1 cellular context compared by ENCODE assay signal in the genomic region with DNA sequence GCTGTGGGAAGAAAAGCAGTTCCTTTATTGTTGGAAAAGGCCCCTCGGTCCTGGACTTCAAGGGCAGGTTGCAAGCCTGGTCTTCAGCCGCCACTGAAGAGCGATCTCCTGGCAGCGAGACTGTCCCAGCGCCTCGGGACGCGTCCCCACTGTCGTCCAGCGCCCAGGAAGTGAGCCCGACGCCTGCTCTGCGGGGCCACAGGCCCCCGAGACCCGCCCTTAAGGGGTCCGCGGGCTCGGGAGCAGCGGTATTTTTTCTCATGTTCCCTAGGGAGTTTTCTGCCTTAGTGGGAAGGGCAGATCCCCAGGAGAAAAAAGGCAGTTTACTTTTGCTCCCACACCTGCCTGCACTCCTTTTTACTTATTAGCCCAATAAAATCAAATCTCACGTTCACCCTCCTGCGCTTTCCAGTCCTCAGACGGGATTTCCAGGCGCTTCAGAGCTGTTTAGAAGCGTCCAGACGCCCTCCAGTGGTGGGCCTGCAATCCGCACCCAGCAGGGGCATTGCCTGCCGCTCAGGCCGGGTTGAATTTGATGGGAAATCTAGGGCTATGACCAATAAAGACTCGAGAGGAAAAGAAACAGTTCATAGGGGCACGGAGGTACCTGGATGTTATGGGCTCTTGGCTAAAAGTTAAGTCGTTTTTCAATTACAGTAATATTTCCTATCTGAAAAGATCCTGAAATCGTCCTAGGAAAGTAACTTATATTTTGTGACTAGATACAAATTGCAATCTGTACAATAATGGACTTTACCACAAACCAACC.
TF ChIP-seq lines count a peak whose summit lies in the region.

No MANE protein-coding gene starts in this region.

TF ChIP-seq in GM12878, 131 proteins besides CTCF, POLR2A, EP300 and RAD21 (continued from another document and continues in another):
- TF ChIP-seq TBL1XR1 (IDR thresholded peaks at IDR 0.05; ENCODE audit: low read depth, low read length) = no peak
- TF ChIP-seq NBN (IDR thresholded peaks at IDR 0.05) = 0 out of 2 replicates have a peak, but pooled peaks have one; percentile 33
- TF ChIP-seq, protein P1, sequence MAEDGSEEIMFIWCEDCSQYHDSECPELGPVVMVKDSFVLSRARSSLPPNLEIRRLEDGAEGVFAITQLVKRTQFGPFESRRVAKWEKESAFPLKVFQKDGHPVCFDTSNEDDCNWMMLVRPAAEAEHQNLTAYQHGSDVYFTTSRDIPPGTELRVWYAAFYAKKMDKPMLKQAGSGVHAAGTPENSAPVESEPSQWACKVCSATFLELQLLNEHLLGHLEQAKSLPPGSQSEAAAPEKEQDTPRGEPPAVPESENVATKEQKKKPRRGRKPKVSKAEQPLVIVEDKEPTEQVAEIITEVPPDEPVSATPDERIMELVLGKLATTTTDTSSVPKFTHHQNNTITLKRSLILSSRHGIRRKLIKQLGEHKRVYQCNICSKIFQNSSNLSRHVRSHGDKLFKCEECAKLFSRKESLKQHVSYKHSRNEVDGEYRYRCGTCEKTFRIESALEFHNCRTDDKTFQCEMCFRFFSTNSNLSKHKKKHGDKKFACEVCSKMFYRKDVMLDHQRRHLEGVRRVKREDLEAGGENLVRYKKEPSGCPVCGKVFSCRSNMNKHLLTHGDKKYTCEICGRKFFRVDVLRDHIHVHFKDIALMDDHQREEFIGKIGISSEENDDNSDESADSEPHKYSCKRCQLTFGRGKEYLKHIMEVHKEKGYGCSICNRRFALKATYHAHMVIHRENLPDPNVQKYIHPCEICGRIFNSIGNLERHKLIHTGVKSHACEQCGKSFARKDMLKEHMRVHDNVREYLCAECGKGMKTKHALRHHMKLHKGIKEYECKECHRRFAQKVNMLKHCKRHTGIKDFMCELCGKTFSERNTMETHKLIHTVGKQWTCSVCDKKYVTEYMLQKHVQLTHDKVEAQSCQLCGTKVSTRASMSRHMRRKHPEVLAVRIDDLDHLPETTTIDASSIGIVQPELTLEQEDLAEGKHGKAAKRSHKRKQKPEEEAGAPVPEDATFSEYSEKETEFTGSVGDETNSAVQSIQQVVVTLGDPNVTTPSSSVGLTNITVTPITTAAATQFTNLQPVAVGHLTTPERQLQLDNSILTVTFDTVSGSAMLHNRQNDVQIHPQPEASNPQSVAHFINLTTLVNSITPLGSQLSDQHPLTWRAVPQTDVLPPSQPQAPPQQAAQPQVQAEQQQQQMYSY (CRISPR knock-in tag; IDR thresholded peaks at IDR 0.05) = no peak
- TF ChIP-seq, protein P2, sequence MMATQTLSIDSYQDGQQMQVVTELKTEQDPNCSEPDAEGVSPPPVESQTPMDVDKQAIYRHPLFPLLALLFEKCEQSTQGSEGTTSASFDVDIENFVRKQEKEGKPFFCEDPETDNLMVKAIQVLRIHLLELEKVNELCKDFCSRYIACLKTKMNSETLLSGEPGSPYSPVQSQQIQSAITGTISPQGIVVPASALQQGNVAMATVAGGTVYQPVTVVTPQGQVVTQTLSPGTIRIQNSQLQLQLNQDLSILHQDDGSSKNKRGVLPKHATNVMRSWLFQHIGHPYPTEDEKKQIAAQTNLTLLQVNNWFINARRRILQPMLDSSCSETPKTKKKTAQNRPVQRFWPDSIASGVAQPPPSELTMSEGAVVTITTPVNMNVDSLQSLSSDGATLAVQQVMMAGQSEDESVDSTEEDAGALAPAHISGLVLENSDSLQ (IDR thresholded peaks at IDR 0.05) = 0 out of 2 replicates have a peak, but pooled peaks have one; percentile 51
- TF ChIP-seq, protein P3, sequence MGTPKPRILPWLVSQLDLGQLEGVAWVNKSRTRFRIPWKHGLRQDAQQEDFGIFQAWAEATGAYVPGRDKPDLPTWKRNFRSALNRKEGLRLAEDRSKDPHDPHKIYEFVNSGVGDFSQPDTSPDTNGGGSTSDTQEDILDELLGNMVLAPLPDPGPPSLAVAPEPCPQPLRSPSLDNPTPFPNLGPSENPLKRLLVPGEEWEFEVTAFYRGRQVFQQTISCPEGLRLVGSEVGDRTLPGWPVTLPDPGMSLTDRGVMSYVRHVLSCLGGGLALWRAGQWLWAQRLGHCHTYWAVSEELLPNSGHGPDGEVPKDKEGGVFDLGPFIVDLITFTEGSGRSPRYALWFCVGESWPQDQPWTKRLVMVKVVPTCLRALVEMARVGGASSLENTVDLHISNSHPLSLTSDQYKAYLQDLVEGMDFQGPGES (IDR thresholded peaks at IDR 0.05) = no peak
- no peak for TF ChIP-seq CHD1 (IDR thresholded peaks at IDR 0.05; ENCODE audit: low read depth, low read length)
- TF ChIP-seq, protein P4, sequence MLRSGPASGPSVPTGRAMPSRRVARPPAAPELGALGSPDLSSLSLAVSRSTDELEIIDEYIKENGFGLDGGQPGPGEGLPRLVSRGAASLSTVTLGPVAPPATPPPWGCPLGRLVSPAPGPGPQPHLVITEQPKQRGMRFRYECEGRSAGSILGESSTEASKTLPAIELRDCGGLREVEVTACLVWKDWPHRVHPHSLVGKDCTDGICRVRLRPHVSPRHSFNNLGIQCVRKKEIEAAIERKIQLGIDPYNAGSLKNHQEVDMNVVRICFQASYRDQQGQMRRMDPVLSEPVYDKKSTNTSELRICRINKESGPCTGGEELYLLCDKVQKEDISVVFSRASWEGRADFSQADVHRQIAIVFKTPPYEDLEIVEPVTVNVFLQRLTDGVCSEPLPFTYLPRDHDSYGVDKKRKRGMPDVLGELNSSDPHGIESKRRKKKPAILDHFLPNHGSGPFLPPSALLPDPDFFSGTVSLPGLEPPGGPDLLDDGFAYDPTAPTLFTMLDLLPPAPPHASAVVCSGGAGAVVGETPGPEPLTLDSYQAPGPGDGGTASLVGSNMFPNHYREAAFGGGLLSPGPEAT (IDR thresholded peaks at IDR 0.05; ENCODE audit: low read depth) = peak; percentile 55; the same call in 1 of the 2 replicates
- TF ChIP-seq ZZZ3 (IDR thresholded peaks at IDR 0.05; ENCODE audit: control insufficient read depth, insufficient read length, low read depth) = no peak
- TF ChIP-seq, protein P5, sequence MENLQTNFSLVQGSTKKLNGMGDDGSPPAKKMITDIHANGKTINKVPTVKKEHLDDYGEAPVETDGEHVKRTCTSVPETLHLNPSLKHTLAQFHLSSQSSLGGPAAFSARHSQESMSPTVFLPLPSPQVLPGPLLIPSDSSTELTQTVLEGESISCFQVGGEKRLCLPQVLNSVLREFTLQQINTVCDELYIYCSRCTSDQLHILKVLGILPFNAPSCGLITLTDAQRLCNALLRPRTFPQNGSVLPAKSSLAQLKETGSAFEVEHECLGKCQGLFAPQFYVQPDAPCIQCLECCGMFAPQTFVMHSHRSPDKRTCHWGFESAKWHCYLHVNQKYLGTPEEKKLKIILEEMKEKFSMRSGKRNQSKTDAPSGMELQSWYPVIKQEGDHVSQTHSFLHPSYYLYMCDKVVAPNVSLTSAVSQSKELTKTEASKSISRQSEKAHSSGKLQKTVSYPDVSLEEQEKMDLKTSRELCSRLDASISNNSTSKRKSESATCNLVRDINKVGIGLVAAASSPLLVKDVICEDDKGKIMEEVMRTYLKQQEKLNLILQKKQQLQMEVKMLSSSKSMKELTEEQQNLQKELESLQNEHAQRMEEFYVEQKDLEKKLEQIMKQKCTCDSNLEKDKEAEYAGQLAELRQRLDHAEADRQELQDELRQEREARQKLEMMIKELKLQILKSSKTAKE (IDR thresholded peaks at IDR 0.05; ENCODE audit: low read depth, poor library complexity, severe bottlenecking) = peak; percentile 24
- no peak for TF ChIP-seq SUPT20H (IDR thresholded peaks at IDR 0.05; ENCODE audit: borderline replicate concordance, control insufficient read depth, low read depth, low read length)
- no peak; the same call in 1 of the 2 replicates for TF ChIP-seq EED (IDR thresholded peaks at IDR 0.05; ENCODE audit: low read depth)
- no peak for TF ChIP-seq IRF4 (IDR thresholded peaks at IDR 0.05; ENCODE audit: low read depth, low read length)
- TF ChIP-seq SIN3A (IDR thresholded peaks at IDR 0.05; ENCODE audit: low read depth, low read length) = no peak
- TF ChIP-seq, protein P6, sequence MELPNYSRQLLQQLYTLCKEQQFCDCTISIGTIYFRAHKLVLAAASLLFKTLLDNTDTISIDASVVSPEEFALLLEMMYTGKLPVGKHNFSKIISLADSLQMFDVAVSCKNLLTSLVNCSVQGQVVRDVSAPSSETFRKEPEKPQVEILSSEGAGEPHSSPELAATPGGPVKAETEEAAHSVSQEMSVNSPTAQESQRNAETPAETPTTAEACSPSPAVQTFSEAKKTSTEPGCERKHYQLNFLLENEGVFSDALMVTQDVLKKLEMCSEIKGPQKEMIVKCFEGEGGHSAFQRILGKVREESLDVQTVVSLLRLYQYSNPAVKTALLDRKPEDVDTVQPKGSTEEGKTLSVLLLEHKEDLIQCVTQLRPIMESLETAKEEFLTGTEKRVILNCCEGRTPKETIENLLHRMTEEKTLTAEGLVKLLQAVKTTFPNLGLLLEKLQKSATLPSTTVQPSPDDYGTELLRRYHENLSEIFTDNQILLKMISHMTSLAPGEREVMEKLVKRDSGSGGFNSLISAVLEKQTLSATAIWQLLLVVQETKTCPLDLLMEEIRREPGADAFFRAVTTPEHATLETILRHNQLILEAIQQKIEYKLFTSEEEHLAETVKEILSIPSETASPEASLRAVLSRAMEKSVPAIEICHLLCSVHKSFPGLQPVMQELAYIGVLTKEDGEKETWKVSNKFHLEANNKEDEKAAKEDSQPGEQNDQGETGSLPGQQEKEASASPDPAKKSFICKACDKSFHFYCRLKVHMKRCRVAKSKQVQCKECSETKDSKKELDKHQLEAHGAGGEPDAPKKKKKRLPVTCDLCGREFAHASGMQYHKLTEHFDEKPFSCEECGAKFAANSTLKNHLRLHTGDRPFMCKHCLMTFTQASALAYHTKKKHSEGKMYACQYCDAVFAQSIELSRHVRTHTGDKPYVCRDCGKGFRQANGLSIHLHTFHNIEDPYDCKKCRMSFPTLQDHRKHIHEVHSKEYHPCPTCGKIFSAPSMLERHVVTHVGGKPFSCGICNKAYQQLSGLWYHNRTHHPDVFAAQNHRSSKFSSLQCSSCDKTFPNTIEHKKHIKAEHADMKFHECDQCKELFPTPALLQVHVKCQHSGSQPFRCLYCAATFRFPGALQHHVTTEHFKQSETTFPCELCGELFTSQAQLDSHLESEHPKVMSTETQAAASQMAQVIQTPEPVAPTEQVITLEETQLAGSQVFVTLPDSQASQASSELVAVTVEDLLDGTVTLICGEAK (IDR thresholded peaks at IDR 0.05; ENCODE audit: borderline replicate concordance) = no peak
- TF ChIP-seq SP1 (IDR thresholded peaks at IDR 0.05; ENCODE audit: low read depth, low read length) = peak; percentile 18
- TF ChIP-seq CREM (IDR thresholded peaks at IDR 0.05; ENCODE audit: low read depth) = no peak
- TF ChIP-seq SREBF1 (IDR thresholded peaks at IDR 0.05; ENCODE audit: low read length) = no peak
- TF ChIP-seq, protein P7, sequence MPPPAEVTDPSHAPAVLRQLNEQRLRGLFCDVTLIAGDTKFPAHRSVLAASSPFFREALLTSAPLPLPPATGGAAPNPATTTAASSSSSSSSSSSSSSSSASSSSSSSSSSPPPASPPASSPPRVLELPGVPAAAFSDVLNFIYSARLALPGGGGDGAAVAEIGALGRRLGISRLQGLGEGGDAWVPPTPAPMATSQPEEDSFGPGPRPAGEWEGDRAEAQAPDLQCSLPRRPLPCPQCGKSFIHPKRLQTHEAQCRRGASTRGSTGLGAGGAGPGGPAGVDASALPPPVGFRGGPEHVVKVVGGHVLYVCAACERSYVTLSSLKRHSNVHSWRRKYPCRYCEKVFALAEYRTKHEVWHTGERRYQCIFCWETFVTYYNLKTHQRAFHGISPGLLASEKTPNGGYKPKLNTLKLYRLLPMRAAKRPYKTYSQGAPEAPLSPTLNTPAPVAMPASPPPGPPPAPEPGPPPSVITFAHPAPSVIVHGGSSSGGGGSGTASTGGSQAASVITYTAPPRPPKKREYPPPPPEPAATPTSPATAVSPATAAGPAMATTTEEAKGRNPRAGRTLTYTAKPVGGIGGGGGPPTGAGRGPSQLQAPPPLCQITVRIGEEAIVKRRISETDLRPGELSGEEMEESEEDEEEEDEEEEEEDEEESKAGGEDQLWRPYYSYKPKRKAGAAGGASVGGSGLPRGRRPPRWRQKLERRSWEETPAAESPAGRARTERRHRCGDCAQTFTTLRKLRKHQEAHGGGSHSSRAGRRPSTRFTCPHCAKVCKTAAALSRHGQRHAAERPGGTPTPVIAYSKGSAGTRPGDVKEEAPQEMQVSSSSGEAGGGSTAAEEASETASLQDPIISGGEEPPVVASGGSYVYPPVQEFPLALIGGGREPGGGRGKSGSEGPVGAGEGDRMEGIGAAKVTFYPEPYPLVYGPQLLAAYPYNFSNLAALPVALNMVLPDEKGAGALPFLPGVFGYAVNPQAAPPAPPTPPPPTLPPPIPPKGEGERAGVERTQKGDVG (CRISPR knock-in tag; IDR thresholded peaks at IDR 0.05) = no peak
- TF ChIP-seq ETV6 (conservative IDR thresholded peaks at IDR 0.05 in 1 of 2, IDR thresholded peaks at IDR 0.05 in 1 of 2; ENCODE audit: borderline replicate concordance in 1 of 2, low read depth in 1 of 2) = no peak
- TF ChIP-seq, protein P8, sequence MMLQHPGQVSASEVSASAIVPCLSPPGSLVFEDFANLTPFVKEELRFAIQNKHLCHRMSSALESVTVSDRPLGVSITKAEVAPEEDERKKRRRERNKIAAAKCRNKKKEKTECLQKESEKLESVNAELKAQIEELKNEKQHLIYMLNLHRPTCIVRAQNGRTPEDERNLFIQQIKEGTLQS (IDR thresholded peaks at IDR 0.05; ENCODE audit: borderline replicate concordance, extremely low read depth, low read depth, low read length) = no peak
- peak; percentile 75 for TF ChIP-seq IKZF1 (conservative IDR thresholded peaks at IDR 0.05)
- no peak for TF ChIP-seq CBFB (IDR thresholded peaks at IDR 0.05; ENCODE audit: low read depth)
- peak; percentile 80 for TF ChIP-seq MEF2B (IDR thresholded peaks at IDR 0.05; ENCODE audit: partially characterized antibody, poor library complexity, severe bottlenecking)
- TF ChIP-seq SMARCA5 (IDR thresholded peaks at IDR 0.05) = peak; percentile 70; the same call in 1 of the 2 replicates
- no peak for TF ChIP-seq NR2C1 (IDR thresholded peaks at IDR 0.05)
- no peak for TF ChIP-seq STAT3 (IDR thresholded peaks at IDR 0.05; ENCODE audit: low read depth, low read length)
- TF ChIP-seq, protein P9, sequence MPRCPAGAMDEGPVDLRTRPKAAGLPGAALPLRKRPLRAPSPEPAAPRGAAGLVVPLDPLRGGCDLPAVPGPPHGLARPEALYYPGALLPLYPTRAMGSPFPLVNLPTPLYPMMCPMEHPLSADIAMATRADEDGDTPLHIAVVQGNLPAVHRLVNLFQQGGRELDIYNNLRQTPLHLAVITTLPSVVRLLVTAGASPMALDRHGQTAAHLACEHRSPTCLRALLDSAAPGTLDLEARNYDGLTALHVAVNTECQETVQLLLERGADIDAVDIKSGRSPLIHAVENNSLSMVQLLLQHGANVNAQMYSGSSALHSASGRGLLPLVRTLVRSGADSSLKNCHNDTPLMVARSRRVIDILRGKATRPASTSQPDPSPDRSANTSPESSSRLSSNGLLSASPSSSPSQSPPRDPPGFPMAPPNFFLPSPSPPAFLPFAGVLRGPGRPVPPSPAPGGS (IDR thresholded peaks at IDR 0.05; ENCODE audit: borderline replicate concordance, insufficient read depth, low read depth, low read length, poor library complexity, severe bottlenecking) = no peak
- TF ChIP-seq, protein P10, sequence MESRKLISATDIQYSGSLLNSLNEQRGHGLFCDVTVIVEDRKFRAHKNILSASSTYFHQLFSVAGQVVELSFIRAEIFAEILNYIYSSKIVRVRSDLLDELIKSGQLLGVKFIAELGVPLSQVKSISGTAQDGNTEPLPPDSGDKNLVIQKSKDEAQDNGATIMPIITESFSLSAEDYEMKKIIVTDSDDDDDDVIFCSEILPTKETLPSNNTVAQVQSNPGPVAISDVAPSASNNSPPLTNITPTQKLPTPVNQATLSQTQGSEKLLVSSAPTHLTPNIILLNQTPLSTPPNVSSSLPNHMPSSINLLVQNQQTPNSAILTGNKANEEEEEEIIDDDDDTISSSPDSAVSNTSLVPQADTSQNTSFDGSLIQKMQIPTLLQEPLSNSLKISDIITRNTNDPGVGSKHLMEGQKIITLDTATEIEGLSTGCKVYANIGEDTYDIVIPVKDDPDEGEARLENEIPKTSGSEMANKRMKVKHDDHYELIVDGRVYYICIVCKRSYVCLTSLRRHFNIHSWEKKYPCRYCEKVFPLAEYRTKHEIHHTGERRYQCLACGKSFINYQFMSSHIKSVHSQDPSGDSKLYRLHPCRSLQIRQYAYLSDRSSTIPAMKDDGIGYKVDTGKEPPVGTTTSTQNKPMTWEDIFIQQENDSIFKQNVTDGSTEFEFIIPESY (IDR thresholded peaks at IDR 0.05) = no peak
- no peak for TF ChIP-seq JUND (IDR thresholded peaks at IDR 0.05; ENCODE audit: low read depth, low read length)
- peak; percentile 58 to 59 for TF ChIP-seq IKZF2 (IDR thresholded peaks at IDR 0.05)
